Comparison of ENCODE assay signal across 33 cellular contexts in genomic region chr11:94524293-94524692, GRCh38. TPM values are rescaled to one million over a fixed set of nuclear protein-coding genes. Genes with fewer than 3 reads are reported as not detected.
"Had no signal": no experiment of that assay in that cellular context is flagged by ENCODE, and none has a peak within 500 bp of the region (broad histone marks: within the 10 kb centered on the region; RNA-seq: fewer than 3 reads in every experiment).

No MANE protein-coding gene starts in this region.

- H3K9ac ChIP-seq: KMS-11, SK-N-SH had no signal

- H3K4me1 ChIP-seq: SJSA1 had no signal

- H3K4me3 ChIP-seq: MG63, Peyer's patch, SJSA1 had no signal

- DNase-seq: Karpas-422, KBM-7, MG63, MV-4-11, NCI-H1092, NCI-H1105, NCI-H1417 treated with DMSO at 0.1 percent for 48 hours, NCI-H1436 treated with DMSO at 0.1 percent for 48 hours, NCI-H1694 treated with DMSO at 0.1 percent for 48 hours, NCI-H187 treated with DMSO at 0.1 percent for 48 hours, NCI-H2029, NCI-H2081, NCI-H2171 treated with DMSO at 0.1 percent for 48 hours, NCI-H2227 treated with DMSO at 0.1 percent for 48 hours, NCI-H345, NCI-H446, NCI-H510A treated with DMSO at 0.1 percent for 48 hours, NCI-H524 treated with DMSO at 0.1 percent for 48 hours, NCI-H69, NCI-H748 treated with DMSO at 0.1 percent for 48 hours, NCI-H82, OCI-M1, PC-3, Peyer's patch, Right ventricle myocardium superior, RPMI8226, SHP77 treated with DMSO at 0.1 percent for 48 hours, SK-N-SH, SW 1271 had no signal

- ATAC-seq: PC-3 had no signal

- H3K27ac ChIP-seq: KMS-11, Peyer's patch, SJSA1 had no signal

- H3K9me3 ChIP-seq: MG63, Peyer's patch, SJSA1, SK-N-SH had no signal

- H3K36me3 ChIP-seq: MG63, Peyer's patch, SJSA1 had no signal

- H3K9me2 ChIP-seq: SK-N-SH had no signal

- H3K27me3 ChIP-seq: MG63, Peyer's patch, SJSA1 had no signal

- H3K4me2 ChIP-seq: KMS-11, SK-N-SH had no signal

RNA-seq across cellular contexts. Expression of gene C11orf97, which starts 12.0 kb away (rescaled TPM):
- total RNA-seq: LHCN-M2, NCI-H460, PC-3, Peyer's patch, Right ventricle myocardium superior, SJSA1 had no signal
- polyA plus RNA-seq: SK-N-SH had no signal
